1 cellular context compared by ENCODE assay signal in genomic region chr5:113480243-113480642, GRCh38.
TF ChIP-seq lines count a peak whose summit lies in the region.

No MANE protein-coding gene starts in this region.

TF ChIP-seq in HEK293, 187 proteins besides CTCF, POLR2A, EP300 and RAD21 (continued from another document):
- TF ChIP-seq ZNF692 (tag by site-specific recombination; IDR thresholded peaks at IDR 0.05) (no peak), ZNF248 (tag by site-specific recombination; IDR thresholded peaks at IDR 0.05) (no peak), ZNF664 (tag by site-specific recombination; IDR thresholded peaks at IDR 0.05) (no peak), ZNF555 (tag by site-specific recombination; conservative IDR thresholded peaks at IDR 0.05) (no peak), ZNF747 (tag by site-specific recombination; IDR thresholded peaks at IDR 0.05) (no peak), ZNF114 (tag by site-specific recombination; IDR thresholded peaks at IDR 0.05) (no peak), KLF10 (tag by site-specific recombination; IDR thresholded peaks at IDR 0.05) (peak; percentile 21; the same call in 1 of the 2 replicates), PRDM4 (tag by site-specific recombination; IDR thresholded peaks at IDR 0.05) (no peak), ZNF366 (tag by site-specific recombination; conservative IDR thresholded peaks at IDR 0.05) (no peak), ZNF701 (tag by site-specific recombination; IDR thresholded peaks at IDR 0.05) (no peak), ZNF544 (tag by site-specific recombination; IDR thresholded peaks at IDR 0.05) (peak; percentile 47; the same call in 1 of the 2 replicates), ZBTB48 (tag by site-specific recombination; IDR thresholded peaks at IDR 0.05) (no peak), ZNF626 (tag by site-specific recombination; IDR thresholded peaks at IDR 0.05) (0 out of 2 replicates have a peak, but pooled peaks have one; percentile 59), ZNF830 (tag by site-specific recombination; IDR thresholded peaks at IDR 0.05; ENCODE audit: low read depth) (peak; percentile 74), MEIS1 (CRISPR knock-in tag; IDR thresholded peaks at IDR 0.05; ENCODE audit: borderline replicate concordance) (no peak), ZXDB (tag by site-specific recombination; IDR thresholded peaks at IDR 0.05) (no peak), ZNF311 (tag by site-specific recombination; IDR thresholded peaks at IDR 0.05; ENCODE audit: borderline replicate concordance) (no peak), ZNF132 (tag by site-specific recombination; IDR thresholded peaks at IDR 0.05; ENCODE audit: borderline replicate concordance) (no peak), ZEB2 (tag by site-specific recombination; IDR thresholded peaks at IDR 0.05) (no peak), ZBTB20 (tag by site-specific recombination; IDR thresholded peaks at IDR 0.05) (no peak), ZNF324 (tag by site-specific recombination; IDR thresholded peaks at IDR 0.05) (no peak), REPIN1 (tag by site-specific recombination; IDR thresholded peaks at IDR 0.05; ENCODE audit: low read depth) (no peak), ZNF558 (tag by site-specific recombination; IDR thresholded peaks at IDR 0.05) (no peak), SP3 (tag by site-specific recombination; IDR thresholded peaks at IDR 0.05) (no peak), HOXD13 (CRISPR knock-in tag; IDR thresholded peaks at IDR 0.05; ENCODE audit: borderline replicate concordance) (no peak), AEBP2 (tag by site-specific recombination; IDR thresholded peaks at IDR 0.05; ENCODE audit: borderline replicate concordance) (no peak), ZNF791 (tag by site-specific recombination; IDR thresholded peaks at IDR 0.05) (no peak)
